Comparison of ENCODE assay signal across 13 cellular contexts in the genomic region with DNA sequence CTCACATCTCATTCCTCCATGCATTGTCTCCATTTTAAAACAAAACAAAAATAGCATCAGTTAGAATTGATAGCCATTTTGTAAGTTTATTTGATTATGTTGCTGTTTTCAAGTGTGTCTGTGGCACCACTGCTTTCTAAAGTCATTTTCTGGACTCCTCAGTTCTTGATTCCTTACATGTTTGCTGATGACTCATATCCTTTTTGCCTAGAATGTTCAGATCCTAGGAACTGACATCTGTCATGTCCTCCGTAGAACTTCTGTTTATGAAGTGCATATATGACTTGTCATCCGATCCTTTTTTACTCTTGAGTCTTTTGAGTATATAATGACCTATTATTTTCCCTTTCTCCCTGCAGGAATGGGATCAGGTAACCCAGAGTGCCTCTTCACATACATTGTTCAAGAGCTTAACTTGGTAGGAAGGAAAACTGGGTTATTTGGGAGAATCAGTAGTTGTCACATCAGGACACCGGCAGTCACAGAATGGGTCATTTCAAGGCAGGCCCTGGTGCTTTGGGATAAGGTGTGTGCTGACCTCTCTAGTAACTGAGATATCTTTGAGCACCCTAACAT.
DNase-seq lines count a peak whose midpoint lies in the region; ATAC-seq and TF ChIP-seq lines count a peak whose summit lies in the region.
"Had no signal": no experiment of that assay in that cellular context is flagged by ENCODE, and none has a peak within 500 bp of the region (broad histone marks: within the 10 kb centered on the region; RNA-seq: fewer than 3 reads in every experiment).

No MANE protein-coding gene starts in this region.

- H3K9me3 ChIP-seq in body of pancreas (no peaks in the 10 kb centered on the region), stomach (no peaks in the 10 kb centered on the region)
- H3K9me3 ChIP-seq: adrenal gland had no signal

- intact Hi-C loops in body of pancreas (cut with DNase I) = no loop called here
- intact Hi-C loops in stomach (cut with DNase I; ENCODE audit: low total_unique reads) = no loop called here

- ATAC-seq in stimulated activated naive CD8-positive, alpha-beta T cell treated with anti-CD3 and anti-CD28 coated beads, Interleukin-15, amount 100 ng/mL, for 72 hours = no peak
- ATAC-seq in body of pancreas (no peak), GM21576 (IDR thresholded peaks at IDR 0.05; ENCODE audit: unreplicated experiment) (no peak), GM18867 (IDR thresholded peaks at IDR 0.05; ENCODE audit: unreplicated experiment) (no peak)
- ATAC-seq: GM12878 had no signal

- no peak for TF ChIP-seq EP300 in stomach (IDR thresholded peaks at IDR 0.05)

- H3K27ac ChIP-seq in body of pancreas (no peak overlapping the region), stomach (no peak overlapping the region)
- H3K27ac ChIP-seq: adrenal gland had no signal

- DNase-seq in stimulated activated naive CD8-positive, alpha-beta T cell treated with anti-CD3 and anti-CD28 coated beads, Interleukin-15, amount 100 ng/mL, for 72 hours = no peak
- DNase-seq in NCI-H748 treated with DMSO at 0.1 percent for 48 hours (lab: John Stamatoyannopoulos, UW) (peak; percentile 7), fibroblast of mammary gland (ENCODE audit: low read depth) (peak; percentile 65), body of pancreas (no peak), stomach (no peak)
- DNase-seq: adrenal gland, C1 segment of cervical spinal cord, SIG-M5, small intestine had no signal

- peak overlapping the region; percentile 1 for H3K27ac Mint-ChIP-seq in stimulated activated naive CD8-positive, alpha-beta T cell treated with anti-CD3 and anti-CD28 coated beads, Interleukin-15, Interleukin-2, amounts not matched to agents 100 ng/mL and 50 ng/mL, for 24 hours
- H3K27ac Mint-ChIP-seq in stimulated activated naive CD8-positive, alpha-beta T cell treated with anti-CD3 and anti-CD28 coated beads, Interleukin-15, amount 100 ng/mL, for 72 hours = no peak overlapping the region

- 92 to 94% methylated on average over 3 of the region's 3 CpGs for WGBS in body of pancreas, 2 donors
- 82 to 92% (median 88%) methylated on average over 3 of the region's 3 CpGs for WGBS in stomach, 5 donors

- TF ChIP-seq POLR2A in body of pancreas (IDR thresholded peaks at IDR 0.05) = no peak
- no peak for TF ChIP-seq POLR2A in stomach (IDR thresholded peaks at IDR 0.05)

- H3K27me3 ChIP-seq in body of pancreas = no peaks in the 10 kb centered on the region
- H3K27me3 ChIP-seq in stomach = no peaks in the 10 kb centered on the region
- H3K27me3 ChIP-seq: adrenal gland had no signal

- TF ChIP-seq CTCF in fibroblast of mammary gland (conservative IDR thresholded peaks at IDR 0.05; ENCODE audit: control insufficient read depth, insufficient read depth, low read depth, low read length) (no peak), body of pancreas (IDR thresholded peaks at IDR 0.05) (no peak), stomach (IDR thresholded peaks at IDR 0.05) (no peak)

- H3K4me3 Mint-ChIP-seq in stimulated activated naive CD8-positive, alpha-beta T cell treated with anti-CD3 and anti-CD28 coated beads, Interleukin-15, Interleukin-2, amounts not matched to agents 100 ng/mL and 50 ng/mL, for 24 hours = no peak overlapping the region
- H3K4me3 Mint-ChIP-seq in stimulated activated naive CD8-positive, alpha-beta T cell treated with anti-CD3 and anti-CD28 coated beads, Interleukin-15, amount 100 ng/mL, for 72 hours = no peak overlapping the region

- H3K27me3 Mint-ChIP-seq in stimulated activated naive CD8-positive, alpha-beta T cell treated with anti-CD3 and anti-CD28 coated beads, Interleukin-15, Interleukin-2, amounts not matched to agents 100 ng/mL and 50 ng/mL, for 24 hours = no peaks in the 10 kb centered on the region
- no peaks in the 10 kb centered on the region for H3K27me3 Mint-ChIP-seq in stimulated activated naive CD8-positive, alpha-beta T cell treated with anti-CD3 and anti-CD28 coated beads, Interleukin-15, amount 100 ng/mL, for 72 hours

- H3K4me3 ChIP-seq in fibroblast of mammary gland (ENCODE audit: control insufficient read depth, low read depth, low read length) (no peak overlapping the region), body of pancreas (no peak overlapping the region), stomach (no peak overlapping the region)
- H3K4me3 ChIP-seq: adrenal gland, GM12878 had no signal

- H3K4me1 ChIP-seq in body of pancreas = no peaks in the 10 kb centered on the region
- peaks cover 0 to 10% (median 3%) of the 10 kb centered on the region in 4 donors for H3K4me1 ChIP-seq in stomach

- H3K36me3 Mint-ChIP-seq in stimulated activated naive CD8-positive, alpha-beta T cell treated with anti-CD3 and anti-CD28 coated beads, Interleukin-15, Interleukin-2, amounts not matched to agents 100 ng/mL and 50 ng/mL, for 24 hours (ENCODE audit: low read depth) = peaks cover 43% of the 10 kb centered on the region

- H3K9me3 Mint-ChIP-seq in stimulated activated naive CD8-positive, alpha-beta T cell treated with anti-CD3 and anti-CD28 coated beads, Interleukin-15, Interleukin-2, amounts not matched to agents 100 ng/mL and 50 ng/mL, for 24 hours = no peaks in the 10 kb centered on the region
- no peaks in the 10 kb centered on the region for H3K9me3 Mint-ChIP-seq in stimulated activated naive CD8-positive, alpha-beta T cell treated with anti-CD3 and anti-CD28 coated beads, Interleukin-15, amount 100 ng/mL, for 72 hours

- peaks cover 24% of the 10 kb centered on the region for H3K4me1 Mint-ChIP-seq in stimulated activated naive CD8-positive, alpha-beta T cell treated with anti-CD3 and anti-CD28 coated beads, Interleukin-15, Interleukin-2, amounts not matched to agents 100 ng/mL and 50 ng/mL, for 24 hours (ENCODE audit: low read depth)
- peaks cover 50% of the 10 kb centered on the region for H3K4me1 Mint-ChIP-seq in stimulated activated naive CD8-positive, alpha-beta T cell treated with anti-CD3 and anti-CD28 coated beads, Interleukin-15, amount 100 ng/mL, for 72 hours

- H3K36me3 ChIP-seq in body of pancreas (replicated peaks in 1 of 2; ENCODE audit: insufficient read depth in 1 of 2, low read depth in 2 of 2) = no peaks in the 10 kb centered on the region
- H3K36me3 ChIP-seq in stomach = peaks cover 0 to 14% (median 9%) of the 10 kb centered on the region in 4 donors
- H3K36me3 ChIP-seq: adrenal gland had no signal

Comparison
In these comparisons a context has a peak if more than half of its experiments do, and no peak if none do; other contexts are left out.
1. DNase-seq: peak in NCI-H748 treated with DMSO at 0.1 percent for 48 hours (single experiment) and fibroblast of mammary gland (single experiment); none in stimulated activated naive CD8-positive, alpha-beta T cell treated with anti-CD3 and anti-CD28 coated beads, Interleukin-15, amount 100 ng/mL, for 72 hours (0 of 2), body of pancreas (0 of 4) and stomach (single experiment).